ENCODE assay signal across 23 cellular contexts in the genomic region with DNA sequence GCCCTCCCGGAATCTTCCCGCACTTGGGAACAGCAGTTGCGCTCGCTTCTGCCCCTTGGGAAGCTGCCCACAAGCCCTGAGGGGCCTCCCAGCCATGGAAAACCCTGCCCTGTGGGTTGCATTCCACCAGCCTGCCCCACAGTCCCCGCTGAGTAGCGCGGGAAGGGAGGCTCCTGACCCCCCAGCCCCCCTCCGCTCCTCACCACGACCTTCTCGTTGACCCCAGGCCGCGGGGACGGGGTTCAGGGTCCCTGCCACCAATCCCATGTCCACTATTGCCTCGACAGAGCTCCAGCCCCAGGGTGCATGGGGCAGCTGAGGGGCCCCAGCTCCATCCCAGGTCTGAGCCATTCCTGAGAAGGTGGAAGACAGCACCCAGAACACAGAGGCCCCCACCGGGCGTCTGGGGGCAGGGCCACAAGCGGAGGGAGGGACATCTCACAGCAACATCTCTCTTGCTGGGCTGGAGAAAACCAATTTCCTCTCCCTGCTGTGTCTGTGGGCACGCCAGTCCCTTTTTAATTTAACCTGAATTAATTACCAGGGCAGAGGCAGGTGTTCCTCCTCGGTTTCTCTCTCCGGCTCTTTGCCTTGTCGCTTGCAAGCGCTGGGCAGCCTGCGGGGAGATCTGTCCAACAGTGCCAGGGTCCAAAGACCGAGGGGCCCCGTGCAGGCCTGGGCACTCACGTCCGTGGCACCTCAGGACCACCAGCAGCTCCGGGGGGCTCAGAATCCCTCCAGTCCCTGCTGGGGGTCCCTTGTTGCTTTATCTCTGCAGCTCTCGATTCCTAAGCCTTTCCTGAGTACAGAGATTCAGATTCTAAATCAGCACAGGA. TPM values are rescaled to one million over a fixed set of nuclear protein-coding genes. Genes with fewer than 3 reads are reported as not detected.
DNase-seq lines count a peak whose midpoint lies in the region; ATAC-seq and TF ChIP-seq lines count a peak whose summit lies in the region.
"Had no signal": no experiment of that assay in that cellular context is flagged by ENCODE, and none has a peak within 500 bp of the region (broad histone marks: within the 10 kb centered on the region; RNA-seq: fewer than 3 reads in every experiment).

No MANE protein-coding gene starts in this region.

- H3K27me3 ChIP-seq in tibial artery, result peaks cover 0 to 12% of the 10 kb centered on the region in 2 donors
- H3K27me3 ChIP-seq: BE2C, MG63 had no signal

- peak; percentile 60 for DNase-seq in Right ventricle myocardium inferior (ENCODE audit: missing footprints)
- DNase-seq in left cardiac atrium, result no peak
- DNase-seq in G401 (ENCODE audit: low spot score), result peak; percentile 76
- DNase-seq in cerebellar cortex (ENCODE audit: low spot score), result peak; percentile 67
- no peak for DNase-seq in tibial artery
- DNase-seq in chondrocyte (ENCODE audit: low spot score), result no peak
- no peak for DNase-seq in effector CD4-positive, alpha-beta T cell
- DNase-seq: BE2C, H9, HFFc6, IMR-90, KG1, MG63, NCI-H187 treated with DMSO at 0.1 percent for 48 hours, NCI-H526 treated with DMSO at 0.1 percent for 48 hours, SIG-M5 had no signal

- in situ Hi-C loops in G401 (cut with HindIII; ENCODE audit: low sequenced_read_pairs), result no loop called here

- ATAC-seq in Right ventricle myocardium inferior (no peak), left cardiac atrium (no peak)
- ATAC-seq: GM23338 had no signal

- no peaks in the 10 kb centered on the region for H3K36me3 Mint-ChIP-seq in chondrocyte (ENCODE audit: low read depth)

- no peak overlapping the region for H3K4me3 ChIP-seq in tibial artery
- H3K4me3 ChIP-seq: A549, GM23338, MG63, SK-N-MC had no signal

- no peak overlapping the region for H3K27ac Mint-ChIP-seq in chondrocyte (ENCODE audit: unreplicated experiment)
- H3K27ac Mint-ChIP-seq: GM23338, H9, HFFc6 had no signal

- TF ChIP-seq CTCF in tibial artery (IDR thresholded peaks at IDR 0.05) (no peak), chondrocyte (IDR thresholded peaks at IDR 0.05) (no peak)

- intact Hi-C loops in Right ventricle myocardium inferior (cut with DNase I), result no loop called here
- intact Hi-C loops in left cardiac atrium (cut with DNase I), result no loop called here
- intact Hi-C loops in tibial artery (cut with DNase I; ENCODE audit: low total_unique reads), result no loop called here

- no peak overlapping the region for H3K4me3 Mint-ChIP-seq in chondrocyte (ENCODE audit: unreplicated experiment)
- H3K4me3 Mint-ChIP-seq: GM23338, H9, HFFc6 had no signal

- H3K36me3 ChIP-seq in tibial artery, result no peaks in the 10 kb centered on the region
- H3K36me3 ChIP-seq: BE2C, MG63 had no signal

- H3K27me3 Mint-ChIP-seq in chondrocyte (ENCODE audit: low read depth), result peaks cover 14% of the 10 kb centered on the region
- H3K27me3 Mint-ChIP-seq: CD4-positive, CD25-positive, alpha-beta regulatory T cell had no signal

- H3K4me1 ChIP-seq in tibial artery, result no peaks in the 10 kb centered on the region
- H3K4me1 ChIP-seq: A549, BE2C had no signal

- H3K27ac ChIP-seq in tibial artery, result no peak overlapping the region
- H3K27ac ChIP-seq: A549, SK-N-MC had no signal

- peaks cover 4% of the 10 kb centered on the region for H3K4me1 Mint-ChIP-seq in chondrocyte (ENCODE audit: low read depth)
- H3K4me1 Mint-ChIP-seq: GM23338 had no signal

- H3K9me3 Mint-ChIP-seq in chondrocyte (ENCODE audit: low read depth), result no peaks in the 10 kb centered on the region
- H3K9me3 Mint-ChIP-seq: H9 had no signal

- H3K9me3 ChIP-seq in tibial artery, result no peaks in the 10 kb centered on the region
- H3K9me3 ChIP-seq: A549, MG63 had no signal

RNA-seq across cellular contexts. Expression of gene FOXL3, which starts 57.9 kb away (rescaled TPM):
- total RNA-seq in Right ventricle myocardium inferior (not detected), left cardiac atrium (not detected), chondrocyte (not detected in 3 replicates)
- not detected in 2 replicates for total RNA-seq in G401 (2014; rRNA removed; shearing (Covaris generic))
- total RNA-seq: CD4-positive, CD25-positive, alpha-beta regulatory T cell; GM23338; H9; HFFc6; IMR-90; NCI-H460; OCI-LY7; T-helper 1 cell treated with Interleukin-12 subunit alpha and Interleukin-12 subunit beta and Interleukin-4 antibody, amounts not matched to agents 30 ng/mL and 1 ng/mL, for 36 hours had no signal

Comparison
In these comparisons a context has a peak if more than half of its experiments do, and no peak if none do; other contexts are left out.
1. DNase-seq: peak in Right ventricle myocardium inferior (single experiment), G401 (single experiment) and cerebellar cortex (single experiment); none in left cardiac atrium (single experiment), tibial artery (0 of 2), chondrocyte (single experiment) and effector CD4-positive, alpha-beta T cell (single experiment).